ENCODE assay signal across 25 cellular contexts in genomic region chr4:3365871-3366842, GRCh38.
DNase-seq lines count a peak whose midpoint lies in the region; ATAC-seq and TF ChIP-seq lines count a peak whose summit lies in the region.
"Had no signal": no experiment of that assay in that cellular context is flagged by ENCODE, and none has a peak within 500 bp of the region (broad histone marks: within the 10 kb centered on the region; RNA-seq: fewer than 3 reads in every experiment).

No MANE protein-coding gene starts in this region.

- H3K36me3 ChIP-seq in BLaER1 treated with 17β-estradiol and CSF1 and Interleukin-3, amounts not matched to agents 10 nM and 100 nM = no peaks in the 10 kb centered on the region
- no peaks in the 10 kb centered on the region for H3K36me3 ChIP-seq in Panc1 (ENCODE audit: control insufficient read depth, insufficient read depth, low read length)
- H3K36me3 ChIP-seq: adrenal gland, brain microvascular endothelial cell, HAP-1 had no signal

- H3K4me2 ChIP-seq in BLaER1 treated with 17β-estradiol and CSF1 and Interleukin-3, amounts not matched to agents 10 nM and 100 nM = peak overlapping the region; percentile 53 to 99 (median 91); a peak in 20 of 22 replicates
- H3K4me2 ChIP-seq: smooth muscle cell had no signal

- H4K20me1 ChIP-seq in BLaER1 treated with 17β-estradiol and CSF1 and Interleukin-3, amounts not matched to agents 10 nM and 100 nM = peaks cover 8 to 100% (median 95%) of the 10 kb centered on the region in 11 experiments; a peak in 20 of 22 replicates

- no TSS peak for BruUV-seq in Panc1 (replicated peaks; lab: Mats Ljungman, UMichigan)

- H3K36me3 Mint-ChIP-seq in neural crest cell (ENCODE audit: low read depth) (no peaks in the 10 kb centered on the region), natural killer cell (no peaks in the 10 kb centered on the region)
- H3K36me3 Mint-ChIP-seq: type B pancreatic cell had no signal

- H3K27me3 ChIP-seq in BLaER1 treated with 17β-estradiol and CSF1 and Interleukin-3, amounts not matched to agents 10 nM and 100 nM = peaks cover 0 to 68% (median 0%) of the 10 kb centered on the region in 11 experiments; a peak in 5 of 22 replicates
- H3K27me3 ChIP-seq in Panc1 (ENCODE audit: control insufficient read depth, insufficient read depth, low read length) = no peaks in the 10 kb centered on the region
- H3K27me3 ChIP-seq: adrenal gland, brain microvascular endothelial cell had no signal

- H3K27me3 Mint-ChIP-seq in neural crest cell (ENCODE audit: low read depth) = peaks cover 4% of the 10 kb centered on the region
- H3K27me3 Mint-ChIP-seq in natural killer cell (ENCODE audit: low read depth in 2 of 2) = peaks cover 8 to 17% of the 10 kb centered on the region in 2 donors
- H3K27me3 Mint-ChIP-seq: type B pancreatic cell had no signal

- no peak overlapping the region for H3K4me3 ChIP-seq in BLaER1 treated with 17β-estradiol and CSF1 and Interleukin-3, amounts not matched to agents 10 nM and 100 nM
- no peak overlapping the region for H3K4me3 ChIP-seq in Panc1 (ENCODE audit: low read depth in 2 of 2, low read length in 2 of 2)
- H3K4me3 ChIP-seq: adrenal gland, HAP-1, smooth muscle cell had no signal

- H3K4me3 Mint-ChIP-seq in neural crest cell = no peak overlapping the region
- H3K4me3 Mint-ChIP-seq in natural killer cell = no peak overlapping the region
- H3K4me3 Mint-ChIP-seq: activated T-cell treated with anti-CD3 and anti-CD28 coated beads, Interleukin-2, amount 50 U/mL, for 72 hours; memory B cell; type B pancreatic cell had no signal

- H3K9me3 Mint-ChIP-seq in neural crest cell (no peaks in the 10 kb centered on the region), natural killer cell (peaks cover 0 to 2% of the 10 kb centered on the region in 2 donors)
- H3K9me3 Mint-ChIP-seq: activated T-cell treated with anti-CD3 and anti-CD28 coated beads, Interleukin-2, amount 50 U/mL, for 72 hours; memory B cell; type B pancreatic cell had no signal

- in situ Hi-C loops in Panc1 (cut with HindIII; ENCODE audit: low pct_unique_long_range_greater_than_20kb, low sequenced_read_pairs) = no loop called here

- no peak for TF ChIP-seq CTCF in Panc1 (IDR thresholded peaks at IDR 0.05)
- TF ChIP-seq CTCF in neural crest cell (conservative IDR thresholded peaks at IDR 0.05) = no peak
- no peak for TF ChIP-seq CTCF in natural killer cell (IDR thresholded peaks at IDR 0.05)

- H3K27ac ChIP-seq in BLaER1 treated with 17β-estradiol and CSF1 and Interleukin-3, amounts not matched to agents 10 nM and 100 nM = peak overlapping the region in 6 of 11 experiments; percentile 3 to 79 (median 23); a peak in 4 of 22 replicates
- H3K27ac ChIP-seq in Panc1 (ENCODE audit: low read length) = no peak overlapping the region
- H3K27ac ChIP-seq: adrenal gland, brain microvascular endothelial cell had no signal

- H3K4me1 Mint-ChIP-seq in neural crest cell (peaks cover 51% of the 10 kb centered on the region), natural killer cell (peaks cover 11 to 63% of the 10 kb centered on the region in 2 donors)

- intact Hi-C loops in Panc1 (cut with micrococcal nuclease; ENCODE audit: unreplicated experiment) (no loop called here), natural killer cell (cut with micrococcal nuclease) (no loop called here)

- peak overlapping the region in 5 of 11 experiments; percentile 7 to 62 (median 60); a peak in 8 of 22 replicates for H3K9ac ChIP-seq in BLaER1 treated with 17β-estradiol and CSF1 and Interleukin-3, amounts not matched to agents 10 nM and 100 nM

- DNase-seq in Panc1 (ENCODE audit: low read depth, low spot score) (no peak), iPS-NIHi11 (ENCODE audit: low spot score) (peak; percentile 21), neural crest cell (ENCODE audit: low read depth, low spot score) (no peak), natural killer cell (no peak)
- DNase-seq: activated CD4-positive, alpha-beta T cell treated with anti-CD3 and anti-CD28 coated beads for 4 hours; activated naive CD4-positive, alpha-beta T cell; activated T-cell treated with anti-CD3 and anti-CD28 coated beads, Interleukin-2, amount 50 U/mL, for 72 hours; brain microvascular endothelial cell; Calu3; effector CD4-positive, alpha-beta T cell; GF-D8; KBM-7; NCI-H2081; NCI-H226; nucleus accumbens; stimulated activated CD4-positive, alpha-beta T cell treated with anti-CD3 and anti-CD28 coated beads, Interleukin-2, amount 100 ng/mL, for 24 hours; T-helper 2 cell had no signal

- CTCF ChIA-PET in Panc1 (lab: Charles Lee) = interaction anchor here (0.6 kb wide), 1 partner anchor 52 kb away, joined by 10 read pairs; no protein-coding TSS in a partner anchor

- peak overlapping the region; percentile 73 for H3K27ac Mint-ChIP-seq in neural crest cell (ENCODE audit: unreplicated experiment)
- H3K27ac Mint-ChIP-seq in natural killer cell = no peak overlapping the region
- H3K27ac Mint-ChIP-seq: activated T-cell treated with anti-CD3 and anti-CD28 coated beads, Interleukin-2, amount 50 U/mL, for 72 hours; memory B cell; type B pancreatic cell had no signal

- ATAC-seq in Panc1 = peak; percentile 32; the same call in 1 of the 2 replicates
- no peak for ATAC-seq in HG02588 (IDR thresholded peaks at IDR 0.05; ENCODE audit: unreplicated experiment)
- ATAC-seq in natural killer cell = no peak
- ATAC-seq in esophagus mucosa = no peak
- ATAC-seq: activated T-cell treated with anti-CD3 and anti-CD28 coated beads, Interleukin-2, amount 50 U/mL, for 72 hours had no signal

- H3K9me3 ChIP-seq in BLaER1 treated with 17β-estradiol and CSF1 and Interleukin-3, amounts not matched to agents 10 nM and 100 nM (replicated peaks in 1 of 11) = no peaks in the 10 kb centered on the region
- H3K9me3 ChIP-seq in Panc1 (ENCODE audit: control insufficient read depth, insufficient read depth, low read depth, low read length) = no peaks in the 10 kb centered on the region
- H3K9me3 ChIP-seq: adrenal gland, HAP-1 had no signal

- peaks cover 74 to 100% (median 100%) of the 10 kb centered on the region in 10 experiments for H3K4me1 ChIP-seq in BLaER1 treated with 17β-estradiol and CSF1 and Interleukin-3, amounts not matched to agents 10 nM and 100 nM
- no peaks in the 10 kb centered on the region for H3K4me1 ChIP-seq in Panc1 (ENCODE audit: control insufficient read depth, insufficient read depth, low read length)

- POLR2A ChIA-PET in Panc1 (lab: Charles Lee) = no interaction called here
